Comparison of ENCODE assay signal across 1 cellular context in the genomic region with DNA sequence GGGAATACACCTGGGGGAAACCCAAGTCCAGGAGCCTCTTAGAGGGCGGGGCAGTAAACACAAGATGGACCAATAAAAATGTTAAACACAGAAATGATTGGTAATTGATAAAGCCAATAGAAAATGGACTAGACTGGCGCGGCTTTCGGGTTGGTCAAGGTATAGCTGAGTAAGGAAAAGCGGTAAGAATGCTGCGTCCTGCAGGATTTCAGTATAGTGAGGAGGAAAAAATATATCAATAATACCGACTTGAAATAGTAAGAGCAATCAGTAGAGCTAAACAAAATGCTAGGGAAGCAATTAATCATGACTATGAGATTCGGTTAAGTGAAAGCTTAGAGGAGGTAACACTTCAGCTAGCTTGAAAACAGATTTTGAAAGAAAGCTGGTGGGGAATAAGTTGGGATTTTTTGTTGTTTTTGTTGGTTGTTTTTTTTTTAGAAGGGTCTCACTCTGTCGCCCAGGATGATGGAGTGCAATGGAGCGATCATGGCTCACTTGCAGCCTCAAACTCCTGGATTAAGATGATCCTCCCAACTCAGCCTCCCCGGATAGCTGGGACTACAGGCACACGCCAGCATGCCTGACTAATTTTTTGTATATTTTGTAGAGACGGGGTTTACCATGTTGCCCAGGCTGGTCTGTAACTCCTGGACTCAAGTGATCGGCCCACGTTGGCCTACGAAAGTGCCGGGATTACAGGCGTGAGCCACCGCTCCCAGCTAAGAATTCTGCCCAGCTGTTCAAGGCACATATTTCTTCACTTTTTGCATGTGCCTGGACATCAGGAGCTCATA.
TF ChIP-seq lines count a peak whose summit lies in the region.

No MANE protein-coding gene starts in this region.

TF ChIP-seq in GM12878, 131 proteins besides CTCF, POLR2A, EP300 and RAD21:
- TF ChIP-seq RUNX3 (IDR thresholded peaks at IDR 0.05; ENCODE audit: low read length), result no peak
- TF ChIP-seq E2F4 (IDR thresholded peaks at IDR 0.05; ENCODE audit: low read depth, low read length), result peak; percentile 84
- TF ChIP-seq YBX1 (IDR thresholded peaks at IDR 0.05), result 0 out of 2 replicates have a peak, but pooled peaks have one; percentile 19
- TF ChIP-seq, protein P1, sequence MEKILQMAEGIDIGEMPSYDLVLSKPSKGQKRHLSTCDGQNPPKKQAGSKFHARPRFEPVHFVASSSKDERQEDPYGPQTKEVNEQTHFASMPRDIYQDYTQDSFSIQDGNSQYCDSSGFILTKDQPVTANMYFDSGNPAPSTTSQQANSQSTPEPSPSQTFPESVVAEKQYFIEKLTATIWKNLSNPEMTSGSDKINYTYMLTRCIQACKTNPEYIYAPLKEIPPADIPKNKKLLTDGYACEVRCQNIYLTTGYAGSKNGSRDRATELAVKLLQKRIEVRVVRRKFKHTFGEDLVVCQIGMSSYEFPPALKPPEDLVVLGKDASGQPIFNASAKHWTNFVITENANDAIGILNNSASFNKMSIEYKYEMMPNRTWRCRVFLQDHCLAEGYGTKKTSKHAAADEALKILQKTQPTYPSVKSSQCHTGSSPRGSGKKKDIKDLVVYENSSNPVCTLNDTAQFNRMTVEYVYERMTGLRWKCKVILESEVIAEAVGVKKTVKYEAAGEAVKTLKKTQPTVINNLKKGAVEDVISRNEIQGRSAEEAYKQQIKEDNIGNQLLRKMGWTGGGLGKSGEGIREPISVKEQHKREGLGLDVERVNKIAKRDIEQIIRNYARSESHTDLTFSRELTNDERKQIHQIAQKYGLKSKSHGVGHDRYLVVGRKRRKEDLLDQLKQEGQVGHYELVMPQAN (conservative IDR thresholded peaks at IDR 0.05), result peak; percentile 69
- no peak for TF ChIP-seq ELK1 (IDR thresholded peaks at IDR 0.05; ENCODE audit: low read depth, low read length)
- TF ChIP-seq, protein P2, sequence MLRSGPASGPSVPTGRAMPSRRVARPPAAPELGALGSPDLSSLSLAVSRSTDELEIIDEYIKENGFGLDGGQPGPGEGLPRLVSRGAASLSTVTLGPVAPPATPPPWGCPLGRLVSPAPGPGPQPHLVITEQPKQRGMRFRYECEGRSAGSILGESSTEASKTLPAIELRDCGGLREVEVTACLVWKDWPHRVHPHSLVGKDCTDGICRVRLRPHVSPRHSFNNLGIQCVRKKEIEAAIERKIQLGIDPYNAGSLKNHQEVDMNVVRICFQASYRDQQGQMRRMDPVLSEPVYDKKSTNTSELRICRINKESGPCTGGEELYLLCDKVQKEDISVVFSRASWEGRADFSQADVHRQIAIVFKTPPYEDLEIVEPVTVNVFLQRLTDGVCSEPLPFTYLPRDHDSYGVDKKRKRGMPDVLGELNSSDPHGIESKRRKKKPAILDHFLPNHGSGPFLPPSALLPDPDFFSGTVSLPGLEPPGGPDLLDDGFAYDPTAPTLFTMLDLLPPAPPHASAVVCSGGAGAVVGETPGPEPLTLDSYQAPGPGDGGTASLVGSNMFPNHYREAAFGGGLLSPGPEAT (IDR thresholded peaks at IDR 0.05; ENCODE audit: low read depth), result peak; percentile 59; the same call in 1 of the 2 replicates
- 0 out of 2 replicates have a peak, but pooled peaks have one; percentile 51 for TF ChIP-seq TCF12 (IDR thresholded peaks at IDR 0.05; ENCODE audit: low read depth, low read length)
